Comparison of ENCODE assay signal across 10 cellular contexts in genomic region chr14:105168093-105168420, GRCh38. TPM values are rescaled to one million over a fixed set of nuclear protein-coding genes. Genes with fewer than 3 reads are reported as not detected.
A peak's percentile ranks its signal among the peaks of the same experiment; 100 is the strongest.
DNase-seq lines count a peak whose midpoint lies in the region; ATAC-seq and TF ChIP-seq lines count a peak whose summit lies in the region.
"Had no signal": no experiment of that assay in that cellular context is flagged by ENCODE, and none has a peak within 500 bp of the region (broad histone marks: within the 10 kb centered on the region; RNA-seq: fewer than 3 reads in every experiment).

No MANE protein-coding gene starts in this region.

- H4K20me1 ChIP-seq in DOHH2 (ENCODE audit: control insufficient read depth, insufficient read depth, low read depth, low read length): peaks cover 4% of the 10 kb centered on the region; the same call in 1 of the 2 replicates

- H3K4me1 ChIP-seq in DOHH2 (ENCODE audit: control insufficient read depth, low read length) (peaks cover 14% of the 10 kb centered on the region), Peyer's patch (peaks cover 0 to 41% (median 15%) of the 10 kb centered on the region in 4 donors), esophagus (ENCODE audit: control insufficient read depth in 2 of 2, insufficient read depth in 2 of 2, low read length in 1 of 2) (peaks cover 15 to 35% of the 10 kb centered on the region in 2 donors), psoas muscle (peaks cover 69% of the 10 kb centered on the region)

- H3K4me3 ChIP-seq in DOHH2 (ENCODE audit: low read length) (no peak overlapping the region), Peyer's patch (peak overlapping the region; percentile 25 to 63 (median 55)), esophagus (ENCODE audit: low read depth in 1 of 2, low read length in 2 of 2) (peak overlapping the region; percentile 54), psoas muscle (peak overlapping the region; percentile 70)

- no peak overlapping the region for H3K27ac ChIP-seq in DOHH2 (ENCODE audit: low read depth, low read length)
- H3K27ac ChIP-seq in Peyer's patch: no peak overlapping the region
- peak overlapping the region; percentile 35 to 62 for H3K27ac ChIP-seq in esophagus (ENCODE audit: low read depth in 2 of 2, low read length in 1 of 2)
- peak overlapping the region; percentile 82 for H3K27ac ChIP-seq in psoas muscle
- H3K27ac ChIP-seq: KMS-11 had no signal

- H3K27me3 ChIP-seq in DOHH2 (ENCODE audit: control insufficient read depth, low read length): peaks cover 38% of the 10 kb centered on the region
- no peaks in the 10 kb centered on the region for H3K27me3 ChIP-seq in Peyer's patch
- H3K27me3 ChIP-seq in esophagus (ENCODE audit: control insufficient read depth in 1 of 2, insufficient read depth in 2 of 2, low read length in 2 of 2): no peaks in the 10 kb centered on the region
- H3K27me3 ChIP-seq in psoas muscle (ENCODE audit: insufficient read depth in 3 of 3, low read length in 2 of 3): no peaks in the 10 kb centered on the region

- 0 to 1% methylated on average over 15 to 46 of the region's 46 CpGs for WGBS in esophagus, 2 donors
- 0 to 1% (median 0%) methylated on average over 13 to 44 of the region's 46 CpGs for WGBS in psoas muscle, 3 donors

- TF ChIP-seq POLR2A in Peyer's patch (IDR thresholded peaks at IDR 0.05): no peak

- DNase-seq in Peyer's patch: no peak
- no peak for DNase-seq in psoas muscle
- DNase-seq in NCI-H2227 treated with DMSO at 0.1 percent for 48 hours (lab: John Stamatoyannopoulos, UW): no peak
- no peak for DNase-seq in LoVo (ENCODE audit: low spot score)
- DNase-seq in stimulated activated naive CD4-positive, alpha-beta T cell treated with Interleukin-2 at 50 U/mL for 16 hours (lab: John Stamatoyannopoulos, UW): no peak
- no peak for DNase-seq in ACHN
- DNase-seq: SIG-M5 had no signal

- no peaks in the 10 kb centered on the region for H3K79me2 ChIP-seq in DOHH2 (ENCODE audit: control insufficient read depth, low read length)

- in situ Hi-C loops in ACHN (cut with HindIII; ENCODE audit: low pct_ligation_motif_present, low pct_unique_long_range_greater_than_20kb, low sequenced_read_pairs): no loop called here

- no peaks in the 10 kb centered on the region for H3K9me2 ChIP-seq in DOHH2 (replicated peaks; ENCODE audit: control insufficient read depth, low read length)

- intact Hi-C loops in psoas muscle (cut with DNase I): loop anchor here in 1 of 2 donors (5.0 kb wide), 1 partner anchor 76 kb away; no protein-coding TSS in a partner anchor

- no peaks in the 10 kb centered on the region for H3K9me3 ChIP-seq in DOHH2 (ENCODE audit: control insufficient read depth, insufficient read depth, low read length)
- no peaks in the 10 kb centered on the region for H3K9me3 ChIP-seq in Peyer's patch
- peaks cover 0 to 2% of the 10 kb centered on the region in 2 donors for H3K9me3 ChIP-seq in esophagus (ENCODE audit: control insufficient read depth in 2 of 2, insufficient read depth in 1 of 2, low read depth in 1 of 2, low read length in 1 of 2)
- no peaks in the 10 kb centered on the region for H3K9me3 ChIP-seq in psoas muscle

- no peak for ATAC-seq in psoas muscle

- H3K36me3 ChIP-seq in DOHH2 (ENCODE audit: control insufficient read depth, low read length) (no peaks in the 10 kb centered on the region), Peyer's patch (no peaks in the 10 kb centered on the region), esophagus (ENCODE audit: control insufficient read depth in 2 of 2, insufficient read depth in 2 of 2, low read length in 1 of 2) (no peaks in the 10 kb centered on the region), psoas muscle (ENCODE audit: insufficient read depth in 1 of 2, low read depth in 1 of 2) (no peaks in the 10 kb centered on the region)

- H3K4me2 ChIP-seq in DOHH2 (ENCODE audit: low read length): peak overlapping the region; percentile 50
- H3K4me2 ChIP-seq: KMS-11 had no signal

- H3F3A ChIP-seq in DOHH2 (ENCODE audit: control insufficient read depth, insufficient read depth): no peaks in the 10 kb centered on the region

- TF ChIP-seq CTCF in DOHH2 (IDR thresholded peaks at IDR 0.05; ENCODE audit: low read depth, low read length, poor library complexity, severe bottlenecking) (no peak), Peyer's patch (IDR thresholded peaks at IDR 0.05) (no peak), psoas muscle (IDR thresholded peaks at IDR 0.05) (no peak)

RNA-seq across cellular contexts. Expression of gene JAG2, which starts 0.5 kb away (rescaled TPM):
- 10 to 100 TPM in 3 of 4 donors, 1 to 10 TPM in 1; 7.5 to 33.0 (median 11.2) TPM for total RNA-seq in Peyer's patch
- 10 to 100 TPM; 18.7 to 32.4 TPM for polyA plus RNA-seq in esophagus
- total RNA-seq in psoas muscle: 10 to 100 TPM; 18.4 to 34.0 (median 28.2) TPM
- 10 to 100 TPM; 10.6 to 25.9 (median 10.6) TPM for polyA plus RNA-seq in psoas muscle

RNA-seq across cellular contexts. Expression of gene NUDT14, which starts 13.1 kb away (rescaled TPM):
- total RNA-seq in Peyer's patch: 10 to 100 TPM in 3 of 4 donors, 1 to 10 TPM in 1; 6.6 to 47.7 (median 25.7) TPM
- polyA plus RNA-seq in esophagus: 10 to 100 TPM; 16.1 to 25.5 TPM
- total RNA-seq in psoas muscle: 10 to 100 TPM; 23.3 to 44.5 (median 24.6) TPM
- 10 to 100 TPM; 14.7 to 45.4 (median 22.3) TPM for polyA plus RNA-seq in psoas muscle

Comparison
In these comparisons a context has a peak if more than half of its experiments do, and no peak if none do; other contexts are left out.
1. H3K27ac ChIP-seq: peak in esophagus (2 of 2) and psoas muscle (single experiment); none in DOHH2 (single experiment) and Peyer's patch (0 of 4).